ENCODE assay signal across 23 cellular contexts in the genomic region with DNA sequence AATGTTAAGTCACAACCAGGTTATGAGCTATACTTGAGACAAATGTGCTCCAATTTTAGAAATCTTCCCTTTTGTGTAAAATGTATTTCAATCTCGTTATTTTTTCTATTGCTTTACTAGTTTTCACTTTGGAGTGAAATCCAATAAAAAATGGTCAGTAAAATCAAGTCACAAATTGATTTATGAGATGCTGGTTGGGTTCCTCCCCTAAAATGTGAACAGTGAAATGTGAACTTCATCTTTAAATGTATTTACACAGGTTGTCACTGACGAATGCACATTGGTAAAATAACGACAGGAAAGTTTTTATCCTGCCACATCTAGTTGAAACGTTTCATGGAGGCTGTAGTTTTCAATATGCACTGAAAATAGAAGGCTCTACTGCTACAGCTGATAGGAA.
"Had no signal": no experiment of that assay in that cellular context is flagged by ENCODE, and none has a peak within 500 bp of the region (broad histone marks: within the 10 kb centered on the region; RNA-seq: fewer than 3 reads in every experiment).

No MANE protein-coding gene starts in this region.

- H3K9me3 Mint-ChIP-seq: activated B cell treated with CpG ODN at 0.5 μM for 24 hours had no signal

- H3K4me3 Mint-ChIP-seq: activated B cell treated with CpG ODN at 0.5 μM for 24 hours; activated CD4-positive, alpha-beta memory T cell treated with anti-CD3 and anti-CD28 coated beads for 36 hours; activated naive CD8-positive, alpha-beta T cell treated with anti-CD3 and anti-CD28 coated beads, Interleukin-2, amount 10 ng/mL, durations not matched to agents 7 days and 5 days; activated T-cell treated with anti-CD3 and anti-CD28 coated beads, Interleukin-2, amount 50 U/mL, for 24 hours; activated T-helper 17 cell treated with anti-CD3 and anti-CD28 coated beads, Interleukin-2, amount 50 U/mL, for 72 hours; natural killer cell treated with Interleukin-12 subunit alpha and Interleukin-12 subunit beta and Interleukin-15 and Interleukin-18, amount 100 ng/mL, for 72 hours; T-helper 2 cell treated with Interferon-gamma antibody and Interleukin-4, amounts not matched to agents 5 μg/mL and 100 μg/mL, for 36 hours had no signal

- DNase-seq: activated B cell treated with CpG ODN at 0.5 μM for 24 hours; activated CD4-positive, alpha-beta memory T cell treated with anti-CD3 and anti-CD28 coated beads for 36 hours; activated CD8-positive, alpha-beta memory T cell treated with anti-CD3 and anti-CD28 coated beads, Interleukin-2, amount 50 U/mL, for 4 hours; activated naive CD8-positive, alpha-beta T cell treated with anti-CD3 and anti-CD28 coated beads, Interleukin-2, amount 10 ng/mL, durations not matched to agents 7 days and 5 days; activated T-cell treated with anti-CD3 and anti-CD28 coated beads, Interleukin-2, amount 50 U/mL, for 24 hours; caudate nucleus; effector CD4-positive, alpha-beta T cell; esophagus squamous epithelium; kidney glomerular epithelial cell; left ventricle myocardium inferior; mucosa of descending colon; posterior cingulate gyrus; right lobe of liver; stimulated activated CD4-positive, alpha-beta T cell treated with anti-CD3 and anti-CD28 coated beads, Interleukin-12 subunit alpha, Interleukin-12 subunit beta, amount 100 ng/mL, for 4 hours; stimulated activated CD4-positive, alpha-beta T cell treated with anti-CD3 and anti-CD28 coated beads, Interleukin-4, amount 100 ng/mL, for 1 hour; stimulated activated naive CD8-positive, alpha-beta T cell treated with anti-CD3 and anti-CD28 coated beads, Interleukin-15, Interleukin-2, amounts not matched to agents 100 U/mL and 50 U/mL, for 24 hours; testis; transverse colon had no signal

- H3K36me3 ChIP-seq: esophagus squamous epithelium, left ventricle myocardium inferior, right lobe of liver, transverse colon had no signal

- H3K9me3 ChIP-seq: esophagus squamous epithelium, left ventricle myocardium inferior, mucosa of descending colon, right lobe of liver, testis, transverse colon had no signal

- ATAC-seq: activated T-helper 17 cell treated with anti-CD3 and anti-CD28 coated beads, Interleukin-2, amount 50 U/mL, for 72 hours; natural killer cell treated with Interleukin-12 subunit alpha and Interleukin-12 subunit beta and Interleukin-15 and Interleukin-18, amount 100 ng/mL, for 72 hours; stimulated activated naive CD8-positive, alpha-beta T cell treated with anti-CD3 and anti-CD28 coated beads, Interleukin-15, Interleukin-2, amounts not matched to agents 100 U/mL and 50 U/mL, for 24 hours had no signal

- H3K27ac Mint-ChIP-seq: activated B cell treated with CpG ODN at 0.5 μM for 24 hours; activated CD4-positive, alpha-beta memory T cell treated with anti-CD3 and anti-CD28 coated beads for 36 hours; activated naive CD8-positive, alpha-beta T cell treated with anti-CD3 and anti-CD28 coated beads, Interleukin-2, amount 10 ng/mL, durations not matched to agents 7 days and 5 days; activated T-cell treated with anti-CD3 and anti-CD28 coated beads, Interleukin-2, amount 50 U/mL, for 24 hours; activated T-helper 17 cell treated with anti-CD3 and anti-CD28 coated beads, Interleukin-2, amount 50 U/mL, for 72 hours; natural killer cell treated with Interleukin-12 subunit alpha and Interleukin-12 subunit beta and Interleukin-15 and Interleukin-18, amount 100 ng/mL, for 72 hours; T-helper 2 cell treated with Interferon-gamma antibody and Interleukin-4, amounts not matched to agents 5 μg/mL and 100 μg/mL, for 36 hours had no signal

- H3K4me1 ChIP-seq: esophagus squamous epithelium, testis had no signal

- H3K27me3 Mint-ChIP-seq: activated B cell treated with CpG ODN at 0.5 μM for 24 hours; activated CD4-positive, alpha-beta memory T cell treated with anti-CD3 and anti-CD28 coated beads for 36 hours; activated naive CD8-positive, alpha-beta T cell treated with anti-CD3 and anti-CD28 coated beads, Interleukin-2, amount 10 ng/mL, durations not matched to agents 7 days and 5 days; activated T-cell treated with anti-CD3 and anti-CD28 coated beads, Interleukin-2, amount 50 U/mL, for 24 hours; activated T-helper 17 cell treated with anti-CD3 and anti-CD28 coated beads, Interleukin-2, amount 50 U/mL, for 72 hours; natural killer cell treated with Interleukin-12 subunit alpha and Interleukin-12 subunit beta and Interleukin-15 and Interleukin-18, amount 100 ng/mL, for 72 hours had no signal

- H3K27ac ChIP-seq: epithelial cell of prostate, esophagus squamous epithelium, left ventricle myocardium inferior, testis, transverse colon had no signal

- H3K4me3 ChIP-seq: esophagus squamous epithelium, left ventricle myocardium inferior, lung, mucosa of descending colon, right lobe of liver, testis, transverse colon had no signal

- H3K27me3 ChIP-seq: esophagus squamous epithelium, right lobe of liver, testis, transverse colon had no signal
